23 cellular contexts compared by ENCODE assay signal in genomic region chr5:51027276-51027675, GRCh38.
DNase-seq lines count a peak whose midpoint lies in the region; ATAC-seq and TF ChIP-seq lines count a peak whose summit lies in the region.
"Had no signal": no experiment of that assay in that cellular context is flagged by ENCODE, and none has a peak within 500 bp of the region (broad histone marks: within the 10 kb centered on the region; RNA-seq: fewer than 3 reads in every experiment).

No MANE protein-coding gene starts in this region.

- no peak overlapping the region for H2AFZ ChIP-seq in neural cell (ENCODE audit: low read depth, low read length)

- peaks cover 4% of the 10 kb centered on the region for H3K9me3 Mint-ChIP-seq in stimulated activated memory B cell treated with anti-CD40 and anti-IgM and Interleukin-4, amounts not matched to agents 10 μg/mL and 1 μg/mL and 100 μg/mL, for 72 hours

- H3K9me3 ChIP-seq in SJCRH30 (replicated peaks) (no peaks in the 10 kb centered on the region), neural cell (ENCODE audit: low read length) (no peaks in the 10 kb centered on the region)
- H3K9me3 ChIP-seq: A549; BLaER1 treated with 17β-estradiol and CSF1 and Interleukin-3, amounts not matched to agents 10 nM and 100 nM; Caco-2 had no signal

- no peaks in the 10 kb centered on the region for H3F3A ChIP-seq in neural cell (ENCODE audit: insufficient read depth, low read length, poor library complexity, severe bottlenecking)

- H3K79me2 ChIP-seq in neural cell (replicated peaks; ENCODE audit: insufficient read depth, low read length), result no peaks in the 10 kb centered on the region

- ATAC-seq in stimulated activated memory B cell treated with anti-CD40 and anti-IgM and Interleukin-4, amounts not matched to agents 10 μg/mL and 1 μg/mL and 100 μg/mL, for 72 hours, result peak; percentile 21
- no peak for ATAC-seq in HG03432 (IDR thresholded peaks at IDR 0.05; ENCODE audit: unreplicated experiment)
- ATAC-seq: A549; CD8-positive, alpha-beta T cell; GM12878 had no signal

- no peak overlapping the region for H3K4me2 ChIP-seq in neural cell (ENCODE audit: low read length)
- H3K4me2 ChIP-seq: A549; BLaER1 treated with 17β-estradiol and CSF1 and Interleukin-3, amounts not matched to agents 10 nM and 100 nM had no signal

- H3K4me3 Mint-ChIP-seq in stimulated activated memory B cell treated with anti-CD40 and anti-IgM and Interleukin-4, amounts not matched to agents 10 μg/mL and 1 μg/mL and 100 μg/mL, for 72 hours, result no peak overlapping the region
- H3K4me3 Mint-ChIP-seq: B cell; CD4-positive, alpha-beta T cell; CD8-positive, alpha-beta T cell had no signal

- peaks cover 9% of the 10 kb centered on the region for H3K4me1 ChIP-seq in SJCRH30
- H3K4me1 ChIP-seq: A549; BLaER1 treated with 17β-estradiol and CSF1 and Interleukin-3, amounts not matched to agents 10 nM and 100 nM; Caco-2 had no signal

- TF ChIP-seq CTCF in neural cell (IDR thresholded peaks at IDR 0.05; ENCODE audit: poor library complexity, severe bottlenecking), result no peak

- H3K4me1 Mint-ChIP-seq in stimulated activated memory B cell treated with anti-CD40 and anti-IgM and Interleukin-4, amounts not matched to agents 10 μg/mL and 1 μg/mL and 100 μg/mL, for 72 hours, result no peaks in the 10 kb centered on the region
- H3K4me1 Mint-ChIP-seq: B cell had no signal

- no peaks in the 10 kb centered on the region for H4K20me1 ChIP-seq in neural cell (ENCODE audit: insufficient read depth)
- H4K20me1 ChIP-seq: BLaER1 treated with 17β-estradiol and CSF1 and Interleukin-3, amounts not matched to agents 10 nM and 100 nM had no signal

- H3K27ac Mint-ChIP-seq in stimulated activated memory B cell treated with anti-CD40 and anti-IgM and Interleukin-4, amounts not matched to agents 10 μg/mL and 1 μg/mL and 100 μg/mL, for 72 hours, result no peak overlapping the region
- H3K27ac Mint-ChIP-seq: B cell; CD4-positive, alpha-beta T cell; CD8-positive, alpha-beta T cell had no signal

- peak; percentile 39 for DNase-seq in NCI-H82 (lab: John Stamatoyannopoulos, UW)
- DNase-seq in NCI-H82 treated with DMSO at 0.1 percent for 48 hours (lab: John Stamatoyannopoulos, UW; ENCODE audit: unreplicated experiment), result no peak
- DNase-seq in SJCRH30, result peak; percentile 54 to 73
- DNase-seq in NCI-H1105 treated with DMSO at 0.1 percent for 48 hours (lab: John Stamatoyannopoulos, UW), result no peak
- DNase-seq in H4 (ENCODE audit: low spot score), result no peak
- DNase-seq: AML-193; Caco-2; Calu3; CD4-positive, alpha-beta T cell; CD8-positive, alpha-beta T cell; DMS79; DND-41; EL; GDM1 had no signal

- H3K27me3 ChIP-seq in SJCRH30 (no peaks in the 10 kb centered on the region), neural cell (ENCODE audit: insufficient read depth, low read depth, low read length) (no peaks in the 10 kb centered on the region)
- H3K27me3 ChIP-seq: BLaER1 treated with 17β-estradiol and CSF1 and Interleukin-3, amounts not matched to agents 10 nM and 100 nM had no signal

- no peak overlapping the region for H3K27ac ChIP-seq in SJCRH30
- H3K27ac ChIP-seq in neural cell (ENCODE audit: low read length), result peak overlapping the region; percentile 66
- H3K27ac ChIP-seq: 22Rv1; A549; BLaER1 treated with 17β-estradiol and CSF1 and Interleukin-3, amounts not matched to agents 10 nM and 100 nM; C4-2B had no signal

- no peak for TF ChIP-seq EP300 in neural cell (conservative IDR thresholded peaks at IDR 0.05; ENCODE audit: poor library complexity, severe bottlenecking)

- H3K36me3 Mint-ChIP-seq in stimulated activated memory B cell treated with anti-CD40 and anti-IgM and Interleukin-4, amounts not matched to agents 10 μg/mL and 1 μg/mL and 100 μg/mL, for 72 hours, result no peaks in the 10 kb centered on the region
- H3K36me3 Mint-ChIP-seq: CD8-positive, alpha-beta T cell had no signal

- H3K27me3 Mint-ChIP-seq in stimulated activated memory B cell treated with anti-CD40 and anti-IgM and Interleukin-4, amounts not matched to agents 10 μg/mL and 1 μg/mL and 100 μg/mL, for 72 hours, result no peaks in the 10 kb centered on the region
- H3K27me3 Mint-ChIP-seq: B cell; CD4-positive, alpha-beta T cell had no signal

- H3K9me2 ChIP-seq in neural cell (ENCODE audit: insufficient read depth, low read length), result no peaks in the 10 kb centered on the region

- H3K9ac ChIP-seq in neural cell (ENCODE audit: low read length), result no peak overlapping the region
- H3K9ac ChIP-seq: BLaER1 treated with 17β-estradiol and CSF1 and Interleukin-3, amounts not matched to agents 10 nM and 100 nM had no signal

- TF ChIP-seq RAD21 in neural cell (conservative IDR thresholded peaks at IDR 0.05), result no peak

- H3K36me3 ChIP-seq in SJCRH30 (no peaks in the 10 kb centered on the region), neural cell (ENCODE audit: insufficient read depth, low read length) (no peaks in the 10 kb centered on the region)
- H3K36me3 ChIP-seq: BLaER1 treated with 17β-estradiol and CSF1 and Interleukin-3, amounts not matched to agents 10 nM and 100 nM had no signal

- H3K4me3 ChIP-seq in SJCRH30 (no peak overlapping the region), neural cell (ENCODE audit: low read length) (no peak overlapping the region)
- H3K4me3 ChIP-seq: A549; BLaER1 treated with 17β-estradiol and CSF1 and Interleukin-3, amounts not matched to agents 10 nM and 100 nM; GM12878 had no signal

TF ChIP-seq in neural cell, 6 proteins besides CTCF, POLR2A, EP300 and RAD21:
- TF ChIP-seq SMC3 (conservative IDR thresholded peaks at IDR 0.05; ENCODE audit: poor library complexity) (no peak), EZH2 (IDR thresholded peaks at IDR 0.05; ENCODE audit: borderline replicate concordance, insufficient read depth, low read length, poor library complexity, severe bottlenecking) (no peak), TAF1 (IDR thresholded peaks at IDR 0.05; ENCODE audit: low read depth) (no peak), MXI1 (conservative IDR thresholded peaks at IDR 0.05; ENCODE audit: poor library complexity, severe bottlenecking) (no peak), POLR2AphosphoS5 (IDR thresholded peaks at IDR 0.05) (no peak), REST (IDR thresholded peaks at IDR 0.05; ENCODE audit: borderline replicate concordance) (no peak)

Comparison
In these comparisons a context has a peak if more than half of its experiments do, and no peak if none do; other contexts are left out.
1. DNase-seq: peak in NCI-H82 (single experiment) and SJCRH30 (2 of 2); none in NCI-H82 treated with DMSO at 0.1 percent for 48 hours (single experiment), NCI-H1105 treated with DMSO at 0.1 percent for 48 hours (single experiment) and H4 (single experiment).